Comparison of ENCODE assay signal across 1 cellular context in genomic region chr15:90142216-90143175, GRCh38.
A peak's percentile ranks its signal among the peaks of the same experiment; 100 is the strongest.
TF ChIP-seq lines count a peak whose summit lies in the region.

No MANE protein-coding gene starts in this region.

TF ChIP-seq in K562, 482 proteins besides CTCF, POLR2A, EP300 and RAD21 (continued from another document):
- peak; percentile 34; the same call in 1 of the 2 replicates for TF ChIP-seq ZNF407 (IDR thresholded peaks at IDR 0.05; ENCODE audit: low read depth)
- peak; percentile 35 to 41; a peak in 2 of 4 replicates for TF ChIP-seq FOXK2 (conservative IDR thresholded peaks at IDR 0.05 in 1 of 2, IDR thresholded peaks at IDR 0.05 in 1 of 2; ENCODE audit: low read depth in 2 of 2)
- peak; percentile 3; the same call in 1 of the 2 replicates for TF ChIP-seq THRA (IDR thresholded peaks at IDR 0.05)
- TF ChIP-seq LEF1 (IDR thresholded peaks at IDR 0.05), result peak; percentile 81; the same call in 1 of the 2 replicates
- TF ChIP-seq XRCC3 (IDR thresholded peaks at IDR 0.05), result no peak
- TF ChIP-seq POLR2B (IDR thresholded peaks at IDR 0.05; ENCODE audit: low read depth, partially characterized antibody), result peak; percentile 42
- peak; percentile 71; the same call in 1 of the 2 replicates for TF ChIP-seq RNF2 (IDR thresholded peaks at IDR 0.05)
- peak; percentile 8; the same call in 1 of the 2 replicates for TF ChIP-seq MEF2A (IDR thresholded peaks at IDR 0.05; ENCODE audit: control insufficient read depth, low read depth, low read length)
- TF ChIP-seq EP400 (IDR thresholded peaks at IDR 0.05), result no peak
- no peak for TF ChIP-seq ZBTB26 (CRISPR knock-in tag; IDR thresholded peaks at IDR 0.05)
- 0 out of 4 replicates have a peak, but pooled peaks of 1 of the 2 experiments have one; percentile 18 for TF ChIP-seq ZNF318 (IDR thresholded peaks at IDR 0.05; ENCODE audit: borderline replicate concordance in 1 of 2, low read depth in 1 of 2)
- TF ChIP-seq TRIM24 (IDR thresholded peaks at IDR 0.05), result peak in 1 of 2 experiments; percentile 50; a peak in 2 of 4 replicates
- 0 out of 4 replicates have a peak, but pooled peaks of 1 of the 2 experiments have one; percentile 45 for TF ChIP-seq HDAC1 (IDR thresholded peaks at IDR 0.05)
- no peak for TF ChIP-seq SOX6 (IDR thresholded peaks at IDR 0.05)
- peak; percentile 52 for TF ChIP-seq PRDM10 (IDR thresholded peaks at IDR 0.05; ENCODE audit: partially characterized antibody)
TF ChIP-seq in K562: peak in this region for 52.
